24 cellular contexts compared by ENCODE assay signal in the genomic region with DNA sequence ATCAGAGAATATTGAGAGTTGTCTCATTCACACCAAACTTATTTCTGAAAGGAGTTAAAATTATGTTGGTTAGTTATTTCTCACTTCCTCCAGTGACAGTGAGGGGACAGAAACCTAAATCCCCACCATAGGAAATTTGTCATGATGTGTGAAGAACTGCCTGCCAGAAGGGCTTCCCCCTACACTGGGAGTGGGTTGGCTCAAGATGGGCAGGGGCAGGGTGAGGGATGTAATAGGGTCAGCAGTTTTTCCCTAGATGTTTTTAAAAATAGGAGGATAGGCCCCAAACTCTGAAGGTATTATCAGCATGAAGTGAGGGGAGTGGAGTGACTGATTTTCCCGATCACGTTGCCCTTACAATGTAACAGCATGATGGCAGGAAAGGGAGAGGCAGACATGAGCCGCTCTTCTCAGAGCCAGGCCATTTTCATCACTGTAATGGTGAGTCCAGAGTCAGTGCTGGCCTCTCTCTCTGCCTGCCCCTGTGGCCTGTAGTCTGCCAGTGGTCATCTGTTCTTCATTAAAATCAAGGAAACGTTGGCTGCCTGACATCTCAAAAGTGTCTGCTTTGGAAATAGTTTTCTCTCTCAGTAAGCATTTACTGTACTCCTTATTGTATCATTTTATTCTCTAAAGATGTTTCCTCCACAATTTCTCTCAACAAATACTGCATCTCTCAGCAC. TPM values are rescaled to one million over a fixed set of nuclear protein-coding genes. Genes with fewer than 3 reads are reported as not detected.
DNase-seq lines count a peak whose midpoint lies in the region; ATAC-seq, FAIRE-seq and TF ChIP-seq lines count a peak whose summit lies in the region.
"Had no signal": no experiment of that assay in that cellular context is flagged by ENCODE, and none has a peak within 500 bp of the region (broad histone marks: within the 10 kb centered on the region; RNA-seq: fewer than 3 reads in every experiment).

No MANE protein-coding gene starts in this region.

- no peak overlapping the region for H3K9ac ChIP-seq in endodermal cell (ENCODE audit: extremely low read depth, low read length, poor library complexity, severe bottlenecking)

- H3K9me3 ChIP-seq in right cardiac atrium (ENCODE audit: control insufficient read depth, low read length), result no peaks in the 10 kb centered on the region
- peaks cover 13% of the 10 kb centered on the region for H3K9me3 ChIP-seq in endodermal cell (ENCODE audit: control insufficient read depth, low read length)
- H3K9me3 ChIP-seq: suprapubic skin had no signal

- H3K4me3 Mint-ChIP-seq in central memory CD8-positive, alpha-beta T cell, result no peak overlapping the region
- no peak overlapping the region for H3K4me3 Mint-ChIP-seq in endodermal cell
- H3K4me3 Mint-ChIP-seq: activated CD8-positive, alpha-beta memory T cell treated with anti-CD3 and anti-CD28 coated beads, Interleukin-2, amount 10 ng/mL, durations not matched to agents 7 days and 5 days; dendritic cell treated with granulocyte-macrophage colony-stimulating factor and Interleukin-4, amounts not matched to agents 40 ng/mL and 50 ng/mL, for 4 days; GM23338 had no signal

- H3K4me1 ChIP-seq in right cardiac atrium (ENCODE audit: control insufficient read depth, insufficient read depth, low read length) (no peaks in the 10 kb centered on the region), endodermal cell (ENCODE audit: control insufficient read depth, insufficient read depth, low read length) (no peaks in the 10 kb centered on the region)
- H3K4me1 ChIP-seq: suprapubic skin had no signal

- H3K4me3 ChIP-seq in right cardiac atrium (ENCODE audit: low read length) (no peak overlapping the region), endodermal cell (ENCODE audit: low read length) (no peak overlapping the region)
- H3K4me3 ChIP-seq: GM23338, K562, suprapubic skin had no signal

- peak; percentile 61 for FAIRE-seq in GM12892 (lab: Jason Lieb, UNC)
- FAIRE-seq: GM12891, K562, kidney had no signal

- peak overlapping the region; percentile 42 for H3K27ac Mint-ChIP-seq in central memory CD8-positive, alpha-beta T cell (ENCODE audit: low read depth)
- H3K27ac Mint-ChIP-seq in endodermal cell, result no peak overlapping the region
- H3K27ac Mint-ChIP-seq: activated CD8-positive, alpha-beta memory T cell treated with anti-CD3 and anti-CD28 coated beads, Interleukin-2, amount 10 ng/mL, durations not matched to agents 7 days and 5 days; dendritic cell treated with granulocyte-macrophage colony-stimulating factor and Interleukin-4, amounts not matched to agents 40 ng/mL and 50 ng/mL, for 4 days; GM23338 had no signal

- H3K36me3 Mint-ChIP-seq in central memory CD8-positive, alpha-beta T cell (ENCODE audit: insufficient read depth), result peaks cover 11% of the 10 kb centered on the region
- peaks cover 86% of the 10 kb centered on the region for H3K36me3 Mint-ChIP-seq in endodermal cell (ENCODE audit: low read depth)

- H3K4me1 Mint-ChIP-seq in central memory CD8-positive, alpha-beta T cell, result no peaks in the 10 kb centered on the region
- H3K4me1 Mint-ChIP-seq in endodermal cell, result peaks cover 8% of the 10 kb centered on the region
- H3K4me1 Mint-ChIP-seq: activated CD8-positive, alpha-beta memory T cell treated with anti-CD3 and anti-CD28 coated beads, Interleukin-2, amount 10 ng/mL, durations not matched to agents 7 days and 5 days had no signal

- no peak for ATAC-seq in central memory CD8-positive, alpha-beta T cell (replicated peaks; ENCODE audit: extremely low read depth, poor library complexity, severe bottlenecking)
- ATAC-seq in right cardiac atrium (peak; percentile 67 to 89), GM19455 (IDR thresholded peaks at IDR 0.05; ENCODE audit: unreplicated experiment) (no peak), GM18517 (IDR thresholded peaks at IDR 0.05; ENCODE audit: unreplicated experiment) (no peak)
- ATAC-seq: activated CD4-positive, CD25-positive, alpha-beta regulatory T cell treated with anti-CD3 and anti-CD28 coated beads, Interleukin-2, amount 50 U/mL, for 24 hours; activated CD8-positive, alpha-beta memory T cell treated with anti-CD3 and anti-CD28 coated beads, Interleukin-2, amount 10 ng/mL, durations not matched to agents 7 days and 5 days; GM23338; K562 had no signal

- TF ChIP-seq POLR2A in GM12892 (IDR thresholded peaks at IDR 0.05; ENCODE audit: low read depth, low read length), result no peak

- intact Hi-C loops in right cardiac atrium (cut with DNase I), result no loop called here

- H3K9me3 Mint-ChIP-seq in central memory CD8-positive, alpha-beta T cell, result peaks cover 11% of the 10 kb centered on the region
- peaks cover 2% of the 10 kb centered on the region for H3K9me3 Mint-ChIP-seq in endodermal cell
- H3K9me3 Mint-ChIP-seq: GM23338 had no signal

- H3K27me3 Mint-ChIP-seq in central memory CD8-positive, alpha-beta T cell, result peaks cover 8% of the 10 kb centered on the region
- no peaks in the 10 kb centered on the region for H3K27me3 Mint-ChIP-seq in endodermal cell (ENCODE audit: insufficient read depth)
- H3K27me3 Mint-ChIP-seq: activated CD8-positive, alpha-beta memory T cell treated with anti-CD3 and anti-CD28 coated beads, Interleukin-2, amount 10 ng/mL, durations not matched to agents 7 days and 5 days; dendritic cell treated with granulocyte-macrophage colony-stimulating factor and Interleukin-4, amounts not matched to agents 40 ng/mL and 50 ng/mL, for 4 days had no signal

- no peaks in the 10 kb centered on the region for H3K27me3 ChIP-seq in right cardiac atrium (ENCODE audit: control insufficient read depth, insufficient read depth)
- H3K27me3 ChIP-seq in endodermal cell (ENCODE audit: control insufficient read depth, insufficient read depth, low read length, poor library complexity, severe bottlenecking), result no peaks in the 10 kb centered on the region
- H3K27me3 ChIP-seq: suprapubic skin had no signal

- 36% methylated on average over 4 of the region's 4 CpGs for WGBS in right cardiac atrium
- 90 to 100% methylated on average over 1 to 4 of the region's 4 CpGs for WGBS in endodermal cell (ENCODE audit: insufficient coverage in 1 of 2, insufficient read length in 1 of 2), 2 experiments

- H3K27ac ChIP-seq in right cardiac atrium (ENCODE audit: low read length) (no peak overlapping the region), endodermal cell (ENCODE audit: low read depth, low read length) (no peak overlapping the region)
- H3K27ac ChIP-seq: epithelial cell of prostate, HL-60, suprapubic skin had no signal

- peaks cover 90% of the 10 kb centered on the region for H3K36me3 ChIP-seq in endodermal cell (ENCODE audit: control insufficient read depth, insufficient read depth, low read length)

- no peak for TF ChIP-seq CTCF in endodermal cell (conservative IDR thresholded peaks at IDR 0.05)

- peak; percentile 84 for DNase-seq in AG08395 (ENCODE audit: low spot score)
- DNase-seq in GM12892 (ENCODE audit: insufficient read length), result no peak
- DNase-seq in central memory CD8-positive, alpha-beta T cell (ENCODE audit: low spot score in 2 of 2), result no peak
- DNase-seq in right cardiac atrium, result peak; percentile 33 to 60 (median 60)
- DNase-seq in endodermal cell, result no peak
- no peak for DNase-seq in stimulated activated CD8-positive, alpha-beta memory T cell treated with anti-CD3 and anti-CD28 coated beads, Interleukin-4, amount 100 ng/mL, for 48 hours
- DNase-seq: activated CD8-positive, alpha-beta memory T cell treated with anti-CD3 and anti-CD28 coated beads, Interleukin-2, amount 10 ng/mL, durations not matched to agents 7 days and 5 days; activated effector memory CD4-positive, alpha-beta T cell treated with anti-CD3 and anti-CD28 coated beads, Interleukin-2, amount 50 U/mL, for 16 hours; AML-193; kidney; midbrain; NCI-H2081 treated with DMSO at 0.1 percent for 48 hours; NCI-H510A treated with DMSO at 0.1 percent for 48 hours; SHP77 treated with DMSO at 0.1 percent for 48 hours had no signal

RNA-seq across cellular contexts. Expression of gene SYNJ2, which starts 59.8 kb away (rescaled TPM):
- 2.7 TPM for polyA plus RNA-seq in GM12892 (2012; ENCODE audit: missing spikeins)
- 10 to 100 TPM; 13.4 to 26.3 (median 20.4) TPM for total RNA-seq in right cardiac atrium
- 9.5 TPM for polyA plus RNA-seq in right cardiac atrium
- total RNA-seq in endodermal cell, result 10 to 100 TPM; 21.2 to 32.8 TPM
- 4.3 TPM for polyA plus RNA-seq in endodermal cell (2013, experiment 1 of 2)
- polyA plus RNA-seq in endodermal cell (2013, experiment 2 of 2), result 4.7 TPM

Comparison
In these comparisons a context has a peak if more than half of its experiments do, and no peak if none do; other contexts are left out.
1. DNase-seq: peak in AG08395 (single experiment) and right cardiac atrium (3 of 3); none in GM12892 (single experiment), central memory CD8-positive, alpha-beta T cell (0 of 2), endodermal cell (single experiment) and stimulated activated CD8-positive, alpha-beta memory T cell treated with anti-CD3 and anti-CD28 coated beads, Interleukin-4, amount 100 ng/mL, for 48 hours (single experiment).
2. ATAC-seq: peak in right cardiac atrium (2 of 2); none in central memory CD8-positive, alpha-beta T cell (single experiment), GM19455 (single experiment) and GM18517 (single experiment).